Comparison of ENCODE assay signal across 9 cellular contexts in genomic region chr22:50530280-50530856, GRCh38. TPM values are rescaled to one million over a fixed set of nuclear protein-coding genes. Genes with fewer than 3 reads are reported as not detected.
DNase-seq lines count a peak whose midpoint lies in the region; TF ChIP-seq lines count a peak whose summit lies in the region.
"Had no signal": no experiment of that assay in that cellular context is flagged by ENCODE, and none has a peak within 500 bp of the region (broad histone marks: within the 10 kb centered on the region; RNA-seq: fewer than 3 reads in every experiment).

No MANE protein-coding gene starts in this region.

- peak overlapping the region; percentile 95 for H3K4me3 Mint-ChIP-seq in activated CD4-positive, alpha-beta memory T cell treated with anti-CD3 and anti-CD28 coated beads, Interleukin-2, amount 10 ng/mL, durations not matched to agents 7 days and 5 days
- H3K4me3 Mint-ChIP-seq in nephron: peak overlapping the region in 2 of 3 experiments; percentile 65 to 69

- H3K36me3 Mint-ChIP-seq in activated CD4-positive, alpha-beta memory T cell treated with anti-CD3 and anti-CD28 coated beads, Interleukin-2, amount 10 ng/mL, durations not matched to agents 7 days and 5 days (ENCODE audit: low read depth): peaks cover 37% of the 10 kb centered on the region
- H3K36me3 Mint-ChIP-seq in nephron (ENCODE audit: low read depth): no peaks in the 10 kb centered on the region

- H3K4me1 Mint-ChIP-seq in activated CD4-positive, alpha-beta memory T cell treated with anti-CD3 and anti-CD28 coated beads, Interleukin-2, amount 10 ng/mL, durations not matched to agents 7 days and 5 days: peaks cover 52% of the 10 kb centered on the region
- peaks cover 23% of the 10 kb centered on the region for H3K4me1 Mint-ChIP-seq in nephron

- no peaks in the 10 kb centered on the region for H3K27me3 Mint-ChIP-seq in activated CD4-positive, alpha-beta memory T cell treated with anti-CD3 and anti-CD28 coated beads, Interleukin-2, amount 10 ng/mL, durations not matched to agents 7 days and 5 days
- H3K27me3 Mint-ChIP-seq in nephron (ENCODE audit: low read depth): peaks cover 66% of the 10 kb centered on the region

- POLR2A ChIA-PET in activated CD4-positive, alpha-beta memory T cell treated with anti-CD3 and anti-CD28 coated beads, Interleukin-2, amount 10 ng/mL, durations not matched to agents 7 days and 5 days (lab: Charles Lee): interaction anchor here (0.6 to 12.1 kb wide), 27 partner anchors 8 to 579 kb away, joined by 3 to 583 read pairs (median 5); partner anchors contain the start of genes ARSA, CHKB, KLHDC7B and LMF2

- H3K27ac ChIP-seq in HL-60 (replicated peaks): peak overlapping the region; percentile 99

- H3K4me3 ChIP-seq in HL-60 (replicated peaks; ENCODE audit: insufficient read depth, low read length): peak overlapping the region; percentile 58
- peak overlapping the region; percentile 69 for H3K4me3 ChIP-seq in fibroblast of the aortic adventitia (ENCODE audit: low read depth, low read length)

- no peaks in the 10 kb centered on the region for H3K9me3 Mint-ChIP-seq in activated CD4-positive, alpha-beta memory T cell treated with anti-CD3 and anti-CD28 coated beads, Interleukin-2, amount 10 ng/mL, durations not matched to agents 7 days and 5 days
- no peaks in the 10 kb centered on the region for H3K9me3 Mint-ChIP-seq in nephron

- CTCF ChIA-PET in activated CD4-positive, alpha-beta memory T cell treated with anti-CD3 and anti-CD28 coated beads, Interleukin-2, amount 10 ng/mL, durations not matched to agents 7 days and 5 days (lab: Charles Lee): interaction anchor here (0.9 to 6.0 kb wide), 6 partner anchors 8 to 91 kb away, joined by 3 to 150 read pairs (median 6); partner anchors contain the start of genes KLHDC7B, LMF2, NCAPH2 and SYCE3

- TF ChIP-seq CTCF in HL-60 (IDR thresholded peaks at IDR 0.05; ENCODE audit: insufficient read depth, low read length): no peak
- no peak for TF ChIP-seq CTCF in fibroblast of the aortic adventitia (IDR thresholded peaks at IDR 0.05; ENCODE audit: insufficient read depth, low read length)
- no peak for TF ChIP-seq CTCF in nephron (IDR thresholded peaks at IDR 0.05; ENCODE audit: unreplicated experiment in 3 of 3)

- DNase-seq in SIG-M5 treated with dmso at 0.1 percent for 504 hours (lab: John Stamatoyannopoulos, UW; ENCODE audit: unreplicated experiment): peak; percentile 79
- no peak for DNase-seq in SIG-M5 (lab: John Stamatoyannopoulos, UW)
- DNase-seq in HL-60 (ENCODE audit: low read depth in 1 of 2, low spot score in 1 of 2): peak; percentile 87 to 88
- peak; percentile 78 for DNase-seq in activated CD4-positive, alpha-beta memory T cell treated with anti-CD3 and anti-CD28 coated beads, Interleukin-2, amount 10 ng/mL, durations not matched to agents 7 days and 5 days
- peak; percentile 86 for DNase-seq in fibroblast of the aortic adventitia (ENCODE audit: low read depth)
- no peak for DNase-seq in AML-193 (lab: John Stamatoyannopoulos, UW)
- no peak for DNase-seq in NCI-H2196 (lab: John Stamatoyannopoulos, UW; ENCODE audit: unreplicated experiment)
- DNase-seq: DND-41 had no signal

- H3K27me3 ChIP-seq in HL-60 (ENCODE audit: insufficient read depth, poor library complexity, severe bottlenecking): no peaks in the 10 kb centered on the region

- H3K27ac Mint-ChIP-seq in activated CD4-positive, alpha-beta memory T cell treated with anti-CD3 and anti-CD28 coated beads, Interleukin-2, amount 10 ng/mL, durations not matched to agents 7 days and 5 days: peak overlapping the region; percentile 98
- no peak overlapping the region for H3K27ac Mint-ChIP-seq in nephron

RNA-seq across cellular contexts. Expression of gene TYMP, which starts 0.6 kb away (rescaled TPM):
- 10 to 100 TPM; 89.1 to 90.2 TPM for total RNA-seq in activated CD4-positive, alpha-beta memory T cell treated with anti-CD3 and anti-CD28 coated beads, Interleukin-2, amount 10 ng/mL, durations not matched to agents 7 days and 5 days
- total RNA-seq in fibroblast of the aortic adventitia (ENCODE audit: low replicate concordance): 22.7 and 23.7 TPM in 2 replicates

RNA-seq across cellular contexts. Expression of gene SCO2, which starts 5.0 kb away (rescaled TPM):
- total RNA-seq in activated CD4-positive, alpha-beta memory T cell treated with anti-CD3 and anti-CD28 coated beads, Interleukin-2, amount 10 ng/mL, durations not matched to agents 7 days and 5 days: 1 to 10 TPM; 6.4 to 7.0 TPM
- total RNA-seq in fibroblast of the aortic adventitia (ENCODE audit: low replicate concordance): 0.49 and 3.4 TPM in 2 replicates

RNA-seq across cellular contexts. Expression of gene KLHDC7B, which starts 15.3 kb away (rescaled TPM):
- total RNA-seq in activated CD4-positive, alpha-beta memory T cell treated with anti-CD3 and anti-CD28 coated beads, Interleukin-2, amount 10 ng/mL, durations not matched to agents 7 days and 5 days: 1 to 10 TPM; 8.0 to 8.4 TPM
- total RNA-seq in fibroblast of the aortic adventitia (ENCODE audit: low replicate concordance): 1.1 and 2.4 TPM in 2 replicates

RNA-seq across cellular contexts. Expression of gene NCAPH2, which starts 22.3 kb away (rescaled TPM):
- total RNA-seq in activated CD4-positive, alpha-beta memory T cell treated with anti-CD3 and anti-CD28 coated beads, Interleukin-2, amount 10 ng/mL, durations not matched to agents 7 days and 5 days: 100 to 1,000 TPM; 105 to 108 TPM
- total RNA-seq in fibroblast of the aortic adventitia (ENCODE audit: low replicate concordance): 30.9 and 49.1 TPM in 2 replicates

RNA-seq across cellular contexts. Expression of gene LMF2, which starts 22.9 kb away (rescaled TPM):
- 100 to 1,000 TPM; 111 to 114 TPM for total RNA-seq in activated CD4-positive, alpha-beta memory T cell treated with anti-CD3 and anti-CD28 coated beads, Interleukin-2, amount 10 ng/mL, durations not matched to agents 7 days and 5 days
- 21.4 and 50.6 TPM in 2 replicates for total RNA-seq in fibroblast of the aortic adventitia (ENCODE audit: low replicate concordance)

Comparison
In these comparisons a context has a peak if more than half of its experiments do, and no peak if none do; other contexts are left out.
1. DNase-seq: peak in SIG-M5 treated with dmso at 0.1 percent for 504 hours (single experiment), HL-60 (2 of 2), activated CD4-positive, alpha-beta memory T cell treated with anti-CD3 and anti-CD28 coated beads, Interleukin-2, amount 10 ng/mL, durations not matched to agents 7 days and 5 days (single experiment) and fibroblast of the aortic adventitia (single experiment); none in SIG-M5 (single experiment), AML-193 (0 of 2) and NCI-H2196 (single experiment).